Comparison of ENCODE assay signal across 13 cellular contexts in genomic region chr7:120184866-120185265, GRCh38.
"Had no signal": no experiment of that assay in that cellular context is flagged by ENCODE, and none has a peak within 500 bp of the region (broad histone marks: within the 10 kb centered on the region; RNA-seq: fewer than 3 reads in every experiment).

No MANE protein-coding gene starts in this region.

- H3K4me3 ChIP-seq: lower lobe of right lung, testis, uterus had no signal

- H3K36me3 ChIP-seq: lower lobe of right lung, uterus had no signal

- H3K4me1 ChIP-seq: lower lobe of right lung, testis, uterus had no signal

- H3K9me3 ChIP-seq: lower lobe of right lung, testis, uterus had no signal

- ATAC-seq: activated T-helper 17 cell treated with anti-CD3 and anti-CD28 coated beads, Interleukin-2, amount 50 U/mL, for 72 hours; esophagus mucosa; lower lobe of right lung; stimulated activated naive CD8-positive, alpha-beta T cell treated with anti-CD3 and anti-CD28 coated beads, Interleukin-15, Interleukin-2, amounts not matched to agents 100 U/mL and 50 U/mL, for 24 hours had no signal

- DNase-seq: activated CD4-positive, alpha-beta T cell treated with anti-CD3 and anti-CD28 coated beads for 1 hour; activated CD4-positive, alpha-beta T cell treated with anti-CD3 and anti-CD28 coated beads, Interleukin-2, amount 50 U/mL, for 48 hours; activated naive CD4-positive, alpha-beta T cell treated with Interleukin-2 at 50 U/mL for 16 hours; foreskin fibroblast; lower lobe of right lung; stimulated activated CD4-positive, alpha-beta T cell treated with anti-CD3 and anti-CD28 coated beads, Interleukin-15, amount 100 ng/mL, for 24 hours; stimulated activated CD4-positive, alpha-beta T cell treated with anti-CD3 and anti-CD28 coated beads, Interleukin-4, amount 100 ng/mL, for 24 hours; stimulated activated naive CD8-positive, alpha-beta T cell treated with anti-CD3 and anti-CD28 coated beads, Interleukin-15, Interleukin-2, amounts not matched to agents 100 U/mL and 50 U/mL, for 24 hours; testis; uterus had no signal

- H3K27ac ChIP-seq: lower lobe of right lung, testis, uterus, VCaP had no signal

- H3K27me3 ChIP-seq: testis, uterus had no signal
